Comparison of ENCODE assay signal across 15 cellular contexts in genomic region chr12:61029516-61029915, GRCh38.
DNase-seq lines count a peak whose midpoint lies in the region; ATAC-seq and TF ChIP-seq lines count a peak whose summit lies in the region.
"Had no signal": no experiment of that assay in that cellular context is flagged by ENCODE, and none has a peak within 500 bp of the region (broad histone marks: within the 10 kb centered on the region; RNA-seq: fewer than 3 reads in every experiment).

No MANE protein-coding gene starts in this region.

- intact Hi-C loops in natural killer cell (cut with micrococcal nuclease) (no loop called here), activated B cell treated with CpG ODN at 0.5 μM for 24 hours (cut with micrococcal nuclease) (no loop called here), body of pancreas (cut with DNase I) (no loop called here)
- intact Hi-C loops in CD4-positive, alpha-beta T cell (cut with DNase I, micrococcal nuclease): no loop called here

- no peak for DNase-seq in natural killer cell
- no peak for DNase-seq in natural killer cell treated with Interleukin-12 subunit alpha and Interleukin-12 subunit beta and Interleukin-15 and Interleukin-18, amount 100 ng/mL, for 72 hours (ENCODE audit: low spot score)
- DNase-seq in CD4-positive, alpha-beta T cell: no peak
- DNase-seq in activated B cell treated with CpG ODN at 0.5 μM for 24 hours: no peak
- no peak for DNase-seq in NCI-H1417 (lab: John Stamatoyannopoulos, UW)
- no peak for DNase-seq in body of pancreas
- DNase-seq: Caco-2; CD4-positive, alpha-beta memory T cell; DMS153; DND-41; GOT3; HFFc6 had no signal

- peaks cover 5% of the 10 kb centered on the region for H3K9me3 ChIP-seq in CD4-positive, alpha-beta T cell (ENCODE audit: control insufficient read depth, low read length)
- no peaks in the 10 kb centered on the region for H3K9me3 ChIP-seq in body of pancreas
- H3K9me3 ChIP-seq: Caco-2 had no signal

- POLR2A ChIA-PET in CD4-positive, alpha-beta T cell (lab: Charles Lee): no interaction called here
- POLR2A ChIA-PET in activated B cell treated with CpG ODN at 0.5 μM for 24 hours (lab: Charles Lee): no interaction called here

- H3K4me3 Mint-ChIP-seq in natural killer cell (no peak overlapping the region), activated B cell treated with CpG ODN at 0.5 μM for 24 hours (no peak overlapping the region)
- H3K4me3 Mint-ChIP-seq in natural killer cell treated with Interleukin-12 subunit alpha and Interleukin-12 subunit beta and Interleukin-15 and Interleukin-18, amount 100 ng/mL, for 72 hours: no peak overlapping the region
- H3K4me3 Mint-ChIP-seq in CD4-positive, alpha-beta T cell: no peak overlapping the region
- H3K4me3 Mint-ChIP-seq: CD4-positive, alpha-beta memory T cell; HFFc6 had no signal

- TF ChIP-seq CTCF in natural killer cell (IDR thresholded peaks at IDR 0.05): peak; percentile 23
- TF ChIP-seq CTCF in CD4-positive, alpha-beta T cell (IDR thresholded peaks at IDR 0.05): peak; percentile 39
- TF ChIP-seq CTCF in activated B cell treated with CpG ODN at 0.5 μM for 24 hours (IDR thresholded peaks at IDR 0.05): peak; percentile 15
- no peak for TF ChIP-seq CTCF in body of pancreas (IDR thresholded peaks at IDR 0.05)

- H3K4me1 Mint-ChIP-seq in natural killer cell (no peaks in the 10 kb centered on the region), activated B cell treated with CpG ODN at 0.5 μM for 24 hours (no peaks in the 10 kb centered on the region)
- H3K4me1 Mint-ChIP-seq in natural killer cell treated with Interleukin-12 subunit alpha and Interleukin-12 subunit beta and Interleukin-15 and Interleukin-18, amount 100 ng/mL, for 72 hours (ENCODE audit: low read depth in 2 of 2): no peaks in the 10 kb centered on the region
- no peaks in the 10 kb centered on the region for H3K4me1 Mint-ChIP-seq in CD4-positive, alpha-beta T cell (ENCODE audit: low read depth)
- H3K4me1 Mint-ChIP-seq: CD4-positive, alpha-beta memory T cell had no signal

- H3K4me3 ChIP-seq in body of pancreas: no peak overlapping the region
- H3K4me3 ChIP-seq: BLaER1, HAP-1 had no signal

- H3K27ac Mint-ChIP-seq in natural killer cell: no peak overlapping the region
- H3K27ac Mint-ChIP-seq in natural killer cell treated with Interleukin-12 subunit alpha and Interleukin-12 subunit beta and Interleukin-15 and Interleukin-18, amount 100 ng/mL, for 72 hours: no peak overlapping the region
- H3K27ac Mint-ChIP-seq in CD4-positive, alpha-beta T cell: no peak overlapping the region
- H3K27ac Mint-ChIP-seq in activated B cell treated with CpG ODN at 0.5 μM for 24 hours: no peak overlapping the region
- H3K27ac Mint-ChIP-seq: CD4-positive, alpha-beta memory T cell; HFFc6 had no signal

- H3K27me3 ChIP-seq in CD4-positive, alpha-beta T cell (ENCODE audit: control insufficient read depth, insufficient read depth, low read length): no peaks in the 10 kb centered on the region
- H3K27me3 ChIP-seq in body of pancreas: no peaks in the 10 kb centered on the region
- H3K27me3 ChIP-seq: BLaER1 had no signal

- no peaks in the 10 kb centered on the region for H3K36me3 ChIP-seq in body of pancreas (replicated peaks in 1 of 2; ENCODE audit: insufficient read depth in 1 of 2, low read depth in 2 of 2)
- H3K36me3 ChIP-seq: BLaER1, HAP-1 had no signal

- H3K27me3 Mint-ChIP-seq in natural killer cell (ENCODE audit: low read depth in 2 of 2): no peaks in the 10 kb centered on the region
- no peaks in the 10 kb centered on the region for H3K27me3 Mint-ChIP-seq in natural killer cell treated with Interleukin-12 subunit alpha and Interleukin-12 subunit beta and Interleukin-15 and Interleukin-18, amount 100 ng/mL, for 72 hours
- H3K27me3 Mint-ChIP-seq in CD4-positive, alpha-beta T cell: no peaks in the 10 kb centered on the region
- no peaks in the 10 kb centered on the region for H3K27me3 Mint-ChIP-seq in activated B cell treated with CpG ODN at 0.5 μM for 24 hours
- H3K27me3 Mint-ChIP-seq: CD4-positive, alpha-beta memory T cell had no signal

- no peak for TF ChIP-seq POLR2A in body of pancreas (IDR thresholded peaks at IDR 0.05)

- no peaks in the 10 kb centered on the region for H3K4me1 ChIP-seq in body of pancreas
- H3K4me1 ChIP-seq: BLaER1, Caco-2, HAP-1 had no signal

- WGBS in body of pancreas, 2 donors: 33 to 57% methylated on average over 1 of the region's 1 CpG

- H3K27ac ChIP-seq in CD4-positive, alpha-beta T cell (ENCODE audit: low read depth, low read length): no peak overlapping the region
- no peak overlapping the region for H3K27ac ChIP-seq in body of pancreas
- H3K27ac ChIP-seq: BLaER1, C4-2B had no signal

- H3K9me3 Mint-ChIP-seq in natural killer cell: peaks cover 18 to 21% of the 10 kb centered on the region in 2 donors
- H3K9me3 Mint-ChIP-seq in natural killer cell treated with Interleukin-12 subunit alpha and Interleukin-12 subunit beta and Interleukin-15 and Interleukin-18, amount 100 ng/mL, for 72 hours: peaks cover 15% of the 10 kb centered on the region
- peaks cover 10% of the 10 kb centered on the region for H3K9me3 Mint-ChIP-seq in CD4-positive, alpha-beta T cell
- peaks cover 15% of the 10 kb centered on the region for H3K9me3 Mint-ChIP-seq in activated B cell treated with CpG ODN at 0.5 μM for 24 hours

- CTCF ChIA-PET in CD4-positive, alpha-beta T cell (lab: Charles Lee): no interaction called here
- CTCF ChIA-PET in activated B cell treated with CpG ODN at 0.5 μM for 24 hours (lab: Charles Lee): no interaction called here

- H3K36me3 Mint-ChIP-seq in natural killer cell (peaks cover 25% of the 10 kb centered on the region), activated B cell treated with CpG ODN at 0.5 μM for 24 hours (ENCODE audit: low read depth) (no peaks in the 10 kb centered on the region)
- H3K36me3 Mint-ChIP-seq in natural killer cell treated with Interleukin-12 subunit alpha and Interleukin-12 subunit beta and Interleukin-15 and Interleukin-18, amount 100 ng/mL, for 72 hours: peaks cover 13% of the 10 kb centered on the region
- H3K36me3 Mint-ChIP-seq in CD4-positive, alpha-beta T cell (ENCODE audit: low read depth): no peaks in the 10 kb centered on the region

- ATAC-seq in natural killer cell: no peak
- ATAC-seq in natural killer cell treated with Interleukin-12 subunit alpha and Interleukin-12 subunit beta and Interleukin-15 and Interleukin-18, amount 100 ng/mL, for 72 hours: no peak
- no peak for ATAC-seq in CD4-positive, alpha-beta T cell (ENCODE audit: poor library complexity)
- no peak for ATAC-seq in activated B cell treated with CpG ODN at 0.5 μM for 24 hours (ENCODE audit: low read depth)
- ATAC-seq in body of pancreas: no peak

Comparison
In these comparisons a context has a peak if more than half of its experiments do, and no peak if none do; other contexts are left out.
1. CTCF ChIP-seq: peak in natural killer cell (single experiment), CD4-positive, alpha-beta T cell (single experiment) and activated B cell treated with CpG ODN at 0.5 μM for 24 hours (single experiment); none in body of pancreas (0 of 7).